13 cellular contexts compared by ENCODE assay signal in genomic region chr11:61141601-61142028, GRCh38. TPM values are rescaled to one million over a fixed set of nuclear protein-coding genes. Genes with fewer than 3 reads are reported as not detected.
DNase-seq lines count a peak whose midpoint lies in the region; ATAC-seq, FAIRE-seq and TF ChIP-seq lines count a peak whose summit lies in the region.
"Had no signal": no experiment of that assay in that cellular context is flagged by ENCODE, and none has a peak within 500 bp of the region (broad histone marks: within the 10 kb centered on the region; RNA-seq: fewer than 3 reads in every experiment).

No MANE protein-coding gene starts in this region.

- H3K4me1 ChIP-seq in ascending aorta: peaks cover 5 to 28% of the 10 kb centered on the region in 2 donors

- H3K36me3 ChIP-seq in ascending aorta: peaks cover 14 to 15% of the 10 kb centered on the region in 2 donors

- intact Hi-C loops in sciatic nerve (cut with DNase I): no loop called here
- intact Hi-C loops in ascending aorta (cut with DNase I): no loop called here

- peak; percentile 13 for ATAC-seq in sciatic nerve
- no peak for ATAC-seq in HG02981 (IDR thresholded peaks at IDR 0.05; ENCODE audit: unreplicated experiment)

- FAIRE-seq in GM12892 (lab: Jason Lieb, UNC): no peak
- FAIRE-seq: astrocyte had no signal

- peak overlapping the region; percentile 10; the same call in 1 of the 2 replicates for H3K27ac ChIP-seq in VCaP
- no peak overlapping the region for H3K27ac ChIP-seq in ascending aorta
- H3K27ac ChIP-seq: tibial artery had no signal

- TF ChIP-seq POLR2A in GM12892 (IDR thresholded peaks at IDR 0.05; ENCODE audit: low read depth, low read length): no peak

- TF ChIP-seq CTCF in VCaP (conservative IDR thresholded peaks at IDR 0.05) (no peak), ascending aorta (IDR thresholded peaks at IDR 0.05) (no peak)

- no peaks in the 10 kb centered on the region for H3K9me3 ChIP-seq in ascending aorta
- H3K9me3 ChIP-seq: tibial artery had no signal

- H3K27me3 ChIP-seq in ascending aorta: no peaks in the 10 kb centered on the region
- H3K27me3 ChIP-seq: tibial artery had no signal

- peak; percentile 15 for DNase-seq in GM12892 (ENCODE audit: insufficient read length)
- DNase-seq in NCI-H187 treated with DMSO at 0.1 percent for 48 hours (lab: John Stamatoyannopoulos, UW): peak; percentile 64
- DNase-seq in sciatic nerve (ENCODE audit: low spot score): peak; percentile 59
- DNase-seq in AG08395 (ENCODE audit: low spot score): no peak
- DNase-seq in ascending aorta (ENCODE audit: low spot score in 2 of 2): no peak
- DNase-seq in effector CD8-positive, alpha-beta T cell (lab: John Stamatoyannopoulos, UW): no peak
- DNase-seq: activated CD4-positive, alpha-beta T cell treated with anti-CD3 and anti-CD28 coated beads, Interleukin-2, amount 50 U/mL, for 1 hour; NK-92 treated with Interleukin-12 subunit alpha and Interleukin-12 subunit beta, amount 100 ng/mL, for 24 hours; stimulated activated CD4-positive, alpha-beta T cell treated with anti-CD3 and anti-CD28 coated beads, Interleukin-1b, Interleukin-23, amount 100 ng/mL, for 48 hours had no signal

- no peak overlapping the region for H3K4me3 ChIP-seq in ascending aorta
- H3K4me3 ChIP-seq: tibial artery had no signal

RNA-seq across cellular contexts. Expression of gene VPS37C, which starts 19.6 kb away (rescaled TPM):
- 6.6 TPM for polyA plus RNA-seq in GM12892 (2012; ENCODE audit: missing spikeins)
- total RNA-seq in sciatic nerve (23.1 TPM), ascending aorta (25.8 TPM)

RNA-seq across cellular contexts. Expression of gene CD5, which starts 39.3 kb away (rescaled TPM):
- polyA plus RNA-seq in GM12892 (2012; ENCODE audit: missing spikeins): 0.15 TPM
- total RNA-seq in sciatic nerve (1.3 TPM), ascending aorta (1.3 TPM)
- total RNA-seq: astrocyte had no signal

Comparison
In these comparisons a context has a peak if more than half of its experiments do, and no peak if none do; other contexts are left out.
1. DNase-seq: peak in GM12892 (single experiment), NCI-H187 treated with DMSO at 0.1 percent for 48 hours (single experiment) and sciatic nerve (single experiment); none in AG08395 (single experiment), ascending aorta (0 of 2) and effector CD8-positive, alpha-beta T cell (single experiment).